Comparison of ENCODE assay signal across 23 cellular contexts in the genomic region with DNA sequence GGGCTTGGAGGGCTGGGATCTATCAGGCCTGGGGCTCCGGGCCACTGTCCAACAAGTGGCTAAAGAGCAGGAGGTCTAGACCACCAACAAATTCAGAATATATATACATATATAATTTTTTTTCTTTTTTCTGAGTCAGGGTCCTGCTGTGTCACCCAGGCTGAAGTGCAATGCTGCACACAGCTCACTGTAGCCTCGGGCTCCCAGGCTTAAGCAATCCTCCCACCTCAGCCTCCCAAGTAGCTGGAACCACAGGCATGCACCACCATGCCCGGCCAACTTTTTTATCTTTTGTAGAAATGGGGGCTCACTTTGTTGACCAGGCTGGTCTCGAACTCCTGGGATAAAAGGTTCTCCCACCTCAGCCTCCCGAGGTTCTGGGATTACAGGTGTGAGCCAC. TPM values are rescaled to one million over a fixed set of nuclear protein-coding genes. Genes with fewer than 3 reads are reported as not detected.
DNase-seq lines count a peak whose midpoint lies in the region; ATAC-seq and TF ChIP-seq lines count a peak whose summit lies in the region.
"Had no signal": no experiment of that assay in that cellular context is flagged by ENCODE, and none has a peak within 500 bp of the region (broad histone marks: within the 10 kb centered on the region; RNA-seq: fewer than 3 reads in every experiment).

No MANE protein-coding gene starts in this region.

- peaks cover 12 to 54% of the 10 kb centered on the region in 2 donors for H3K4me1 ChIP-seq in naive thymus-derived CD4-positive, alpha-beta T cell (ENCODE audit: control insufficient read depth in 2 of 2, insufficient read depth in 2 of 2, low read length in 2 of 2)
- H3K4me1 ChIP-seq in thoracic aorta (ENCODE audit: control insufficient read depth in 1 of 2, low read depth in 2 of 2): peaks cover 13 to 35% of the 10 kb centered on the region in 2 donors
- H3K4me1 ChIP-seq in endodermal cell (ENCODE audit: control insufficient read depth, insufficient read depth, low read length): no peaks in the 10 kb centered on the region
- H3K4me1 ChIP-seq: right lobe of liver had no signal

- TF ChIP-seq CTCF in NB4 (IDR thresholded peaks at IDR 0.05; ENCODE audit: low read depth, low read length): no peak
- no peak for TF ChIP-seq CTCF in thoracic aorta (IDR thresholded peaks at IDR 0.05)
- no peak for TF ChIP-seq CTCF in endodermal cell (conservative IDR thresholded peaks at IDR 0.05)

- intact Hi-C loops in naive thymus-derived CD4-positive, alpha-beta T cell (cut with micrococcal nuclease): no loop called here

- peak overlapping the region; percentile 97 for H3K27ac Mint-ChIP-seq in activated naive CD8-positive, alpha-beta T cell treated with anti-CD3 and anti-CD28 coated beads for 36 hours
- peak overlapping the region in 6 of 9 donors; percentile 5 to 98 (median 78) for H3K27ac Mint-ChIP-seq in naive thymus-derived CD4-positive, alpha-beta T cell
- no peak overlapping the region for H3K27ac Mint-ChIP-seq in endodermal cell
- H3K27ac Mint-ChIP-seq: memory B cell, natural killer cell, type B pancreatic cell had no signal

- WGBS in endodermal cell (ENCODE audit: insufficient coverage in 1 of 2, insufficient read length in 1 of 2), 2 experiments: 80 to 85% methylated on average over 3 to 5 of the region's 5 CpGs

- H3K9me3 Mint-ChIP-seq in activated naive CD8-positive, alpha-beta T cell treated with anti-CD3 and anti-CD28 coated beads for 36 hours: no peaks in the 10 kb centered on the region
- H3K9me3 Mint-ChIP-seq in naive thymus-derived CD4-positive, alpha-beta T cell: no peaks in the 10 kb centered on the region
- no peaks in the 10 kb centered on the region for H3K9me3 Mint-ChIP-seq in endodermal cell
- H3K9me3 Mint-ChIP-seq: memory B cell, natural killer cell, type B pancreatic cell had no signal

- H3K4me3 Mint-ChIP-seq in activated naive CD8-positive, alpha-beta T cell treated with anti-CD3 and anti-CD28 coated beads for 36 hours: no peak overlapping the region
- no peak overlapping the region for H3K4me3 Mint-ChIP-seq in naive thymus-derived CD4-positive, alpha-beta T cell
- no peak overlapping the region for H3K4me3 Mint-ChIP-seq in endodermal cell
- H3K4me3 Mint-ChIP-seq: activated CD4-positive, alpha-beta T cell treated with anti-CD3 and anti-CD28 coated beads for 36 hours; memory B cell; natural killer cell; type B pancreatic cell had no signal

- no peaks in the 10 kb centered on the region for H3K9me3 ChIP-seq in naive thymus-derived CD4-positive, alpha-beta T cell (ENCODE audit: control insufficient read depth in 2 of 3, low read length in 3 of 3)
- no peaks in the 10 kb centered on the region for H3K9me3 ChIP-seq in thoracic aorta
- peaks cover 5% of the 10 kb centered on the region for H3K9me3 ChIP-seq in endodermal cell (ENCODE audit: control insufficient read depth, low read length)
- H3K9me3 ChIP-seq: gastroesophageal sphincter, ovary, right lobe of liver had no signal

- H3K27me3 ChIP-seq in naive thymus-derived CD4-positive, alpha-beta T cell (ENCODE audit: control insufficient read depth in 2 of 2, insufficient read depth in 2 of 2, low read length in 2 of 2): no peaks in the 10 kb centered on the region
- H3K27me3 ChIP-seq in thoracic aorta (replicated peaks; ENCODE audit: insufficient read depth): no peaks in the 10 kb centered on the region
- H3K27me3 ChIP-seq in endodermal cell (ENCODE audit: control insufficient read depth, insufficient read depth, low read length, poor library complexity, severe bottlenecking): no peaks in the 10 kb centered on the region
- H3K27me3 ChIP-seq: gastroesophageal sphincter, ovary, right lobe of liver had no signal

- POLR2A ChIA-PET in naive thymus-derived CD4-positive, alpha-beta T cell (lab: Charles Lee): interaction anchor here (31.3 kb wide), 1 partner anchor 26 kb away, joined by 1281 read pairs; a partner anchor contains a TSS

- DNase-seq in NB4 (ENCODE audit: low read depth) (peak; percentile 25), thoracic aorta (ENCODE audit: low spot score) (no peak), endodermal cell (no peak), GDM1 (lab: John Stamatoyannopoulos, UW) (no peak)
- DNase-seq in activated naive CD8-positive, alpha-beta T cell treated with anti-CD3 and anti-CD28 coated beads for 36 hours: no peak
- DNase-seq in naive thymus-derived CD4-positive, alpha-beta T cell: no peak
- no peak for DNase-seq in activated CD4-positive, alpha-beta T cell treated with anti-CD3 and anti-CD28 coated beads for 48 hours
- DNase-seq: activated CD4-positive, alpha-beta T cell treated with anti-CD3 and anti-CD28 coated beads for 36 hours; activated gamma-delta T cell; cerebellar nuclear complex; effector CD8-positive, alpha-beta T cell; natural killer cell; NCI-H1105; NCI-H2081 treated with DMSO at 0.1 percent for 48 hours; ovary; right lobe of liver; RPMI8226; stimulated activated naive CD4-positive, alpha-beta T cell had no signal

- CTCF ChIA-PET in naive thymus-derived CD4-positive, alpha-beta T cell (lab: Charles Lee): interaction anchor here (1.0 kb wide), 1 partner anchor 15 kb away, joined by 5 read pairs; no protein-coding TSS in a partner anchor

- H3K27ac ChIP-seq in naive thymus-derived CD4-positive, alpha-beta T cell (ENCODE audit: low read depth, low read length): no peak overlapping the region
- peak overlapping the region; percentile 59 to 81 for H3K27ac ChIP-seq in thoracic aorta
- H3K27ac ChIP-seq in endodermal cell (ENCODE audit: low read depth, low read length): no peak overlapping the region
- H3K27ac ChIP-seq: right lobe of liver had no signal

- no peak for TF ChIP-seq POLR2A in NB4 (IDR thresholded peaks at IDR 0.05; ENCODE audit: extremely low read depth, insufficient read length)

- no peak for ATAC-seq in naive thymus-derived CD4-positive, alpha-beta T cell
- no peak for ATAC-seq in thoracic aorta (ENCODE audit: insufficient number of reproducible peaks, low FRiP score, low read depth)
- ATAC-seq: activated CD4-positive, alpha-beta T cell treated with anti-CD3 and anti-CD28 coated beads for 36 hours; esophagus mucosa; natural killer cell; right lobe of liver had no signal

- no peaks in the 10 kb centered on the region for H3K36me3 Mint-ChIP-seq in activated naive CD8-positive, alpha-beta T cell treated with anti-CD3 and anti-CD28 coated beads for 36 hours
- H3K36me3 Mint-ChIP-seq in naive thymus-derived CD4-positive, alpha-beta T cell: no peaks in the 10 kb centered on the region
- H3K36me3 Mint-ChIP-seq in endodermal cell (ENCODE audit: low read depth): no peaks in the 10 kb centered on the region
- H3K36me3 Mint-ChIP-seq: memory B cell, natural killer cell, type B pancreatic cell had no signal

- no peak overlapping the region for H3K9ac ChIP-seq in endodermal cell (ENCODE audit: extremely low read depth, low read length, poor library complexity, severe bottlenecking)

- no peak overlapping the region for H3K4me3 ChIP-seq in NB4 (ENCODE audit: low read depth, low read length)
- no peak overlapping the region for H3K4me3 ChIP-seq in naive thymus-derived CD4-positive, alpha-beta T cell (ENCODE audit: low read length)
- no peak overlapping the region for H3K4me3 ChIP-seq in thoracic aorta
- no peak overlapping the region for H3K4me3 ChIP-seq in endodermal cell (ENCODE audit: low read length)
- H3K4me3 ChIP-seq: gastroesophageal sphincter, ovary, right lobe of liver had no signal

- H3K36me3 ChIP-seq in naive thymus-derived CD4-positive, alpha-beta T cell (ENCODE audit: control insufficient read depth in 2 of 3, insufficient read depth in 3 of 3, low read length in 3 of 3): no peaks in the 10 kb centered on the region
- H3K36me3 ChIP-seq in thoracic aorta (no peaks in the 10 kb centered on the region), endodermal cell (ENCODE audit: control insufficient read depth, insufficient read depth, low read length) (no peaks in the 10 kb centered on the region)
- H3K36me3 ChIP-seq: gastroesophageal sphincter, ovary, right lobe of liver had no signal

- no peaks in the 10 kb centered on the region for H3K27me3 Mint-ChIP-seq in activated naive CD8-positive, alpha-beta T cell treated with anti-CD3 and anti-CD28 coated beads for 36 hours
- H3K27me3 Mint-ChIP-seq in naive thymus-derived CD4-positive, alpha-beta T cell: no peaks in the 10 kb centered on the region
- H3K27me3 Mint-ChIP-seq in endodermal cell (ENCODE audit: insufficient read depth): no peaks in the 10 kb centered on the region
- H3K27me3 Mint-ChIP-seq: activated CD4-positive, alpha-beta T cell treated with anti-CD3 and anti-CD28 coated beads for 36 hours; memory B cell; type B pancreatic cell had no signal

- peaks cover 80% of the 10 kb centered on the region for H3K4me1 Mint-ChIP-seq in activated naive CD8-positive, alpha-beta T cell treated with anti-CD3 and anti-CD28 coated beads for 36 hours
- peaks cover 34 to 74% (median 58%) of the 10 kb centered on the region in 7 donors for H3K4me1 Mint-ChIP-seq in naive thymus-derived CD4-positive, alpha-beta T cell
- peaks cover 14% of the 10 kb centered on the region for H3K4me1 Mint-ChIP-seq in endodermal cell

RNA-seq across cellular contexts. Expression of a gene that starts 6.8 kb away (rescaled TPM):
- 100 to 1,000 TPM; 232 to 233 TPM for total RNA-seq in activated naive CD8-positive, alpha-beta T cell treated with anti-CD3 and anti-CD28 coated beads for 36 hours
- 100 to 1,000 TPM; 464 to 783 (median 647) TPM for total RNA-seq in naive thymus-derived CD4-positive, alpha-beta T cell
- 100 to 1,000 TPM; 551 to 556 TPM for polyA plus RNA-seq in naive thymus-derived CD4-positive, alpha-beta T cell
- total RNA-seq in thoracic aorta (100 to 1,000 TPM in 1 of 2 donors, 10 to 100 TPM in 1; 91.0 to 127 TPM), endodermal cell (not detected)
- 0.93 TPM for polyA plus RNA-seq in endodermal cell (2013, experiment 1 of 2)
- 0.58 TPM for polyA plus RNA-seq in endodermal cell (2013, experiment 2 of 2)
- total RNA-seq: NCI-H460 had no signal

RNA-seq across cellular contexts. Expression of a gene that starts 41.0 kb away (rescaled TPM):
- total RNA-seq in activated naive CD8-positive, alpha-beta T cell treated with anti-CD3 and anti-CD28 coated beads for 36 hours: 1 to 10 TPM; 1.1 to 1.5 TPM
- total RNA-seq in naive thymus-derived CD4-positive, alpha-beta T cell: 1 to 10 TPM in 2 of 5 experiments, under 1 TPM in 3; 0.08 to 3.6 (median 0.22) TPM
- polyA plus RNA-seq in naive thymus-derived CD4-positive, alpha-beta T cell: not detected
- total RNA-seq in thoracic aorta (1 to 10 TPM in 1 of 2 donors, not detected in 1; 1.5 TPM), endodermal cell (not detected)
- 0.32 TPM for polyA plus RNA-seq in endodermal cell (2013, experiment 1 of 2)
- polyA plus RNA-seq in endodermal cell (2013, experiment 2 of 2): not detected
- total RNA-seq: esophagus mucosa, gastroesophageal sphincter, right lobe of liver had no signal

Comparison
In these comparisons a context has a peak if more than half of its experiments do, and no peak if none do; other contexts are left out.
1. H3K27ac ChIP-seq: peak in thoracic aorta (2 of 2); none in naive thymus-derived CD4-positive, alpha-beta T cell (single experiment) and endodermal cell (single experiment).
2. RNA of a gene that starts 6.8 kb away (total RNA-seq): 464 to 783 TPM in naive thymus-derived CD4-positive, alpha-beta T cell, 232 to 233 TPM in activated naive CD8-positive, alpha-beta T cell treated with anti-CD3 and anti-CD28 coated beads for 36 hours and 91.0 to 127 TPM in thoracic aorta; not detected in endodermal cell; every median in the first group is over 10 times any median in the second.